In the genomic region with DNA sequence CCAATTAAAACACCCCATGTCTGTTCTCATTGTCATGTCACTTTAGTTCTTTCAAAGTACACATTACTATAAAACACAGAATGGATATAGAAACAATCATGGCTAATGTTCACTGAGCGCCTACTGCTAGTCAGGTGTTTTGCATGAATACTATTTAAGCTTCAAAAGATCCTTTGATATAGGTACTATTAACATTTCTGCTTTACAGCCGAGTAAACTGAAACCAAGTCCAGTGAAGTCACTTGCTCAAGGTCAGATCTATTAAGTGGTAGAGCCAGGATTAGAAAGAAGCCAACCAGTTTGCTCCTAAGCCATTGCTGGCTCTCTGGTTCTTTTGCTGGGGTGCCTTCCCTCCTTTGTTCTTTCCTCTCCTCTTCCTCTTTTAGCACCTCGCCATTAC, we compare ENCODE assay signal across 1 cellular context.
TF ChIP-seq lines count a peak whose summit lies in the region.

No MANE protein-coding gene starts in this region.

TF ChIP-seq in HepG2, 621 proteins besides CTCF, POLR2A, EP300 and RAD21 (continued from another document):
- TF ChIP-seq, protein P1, sequence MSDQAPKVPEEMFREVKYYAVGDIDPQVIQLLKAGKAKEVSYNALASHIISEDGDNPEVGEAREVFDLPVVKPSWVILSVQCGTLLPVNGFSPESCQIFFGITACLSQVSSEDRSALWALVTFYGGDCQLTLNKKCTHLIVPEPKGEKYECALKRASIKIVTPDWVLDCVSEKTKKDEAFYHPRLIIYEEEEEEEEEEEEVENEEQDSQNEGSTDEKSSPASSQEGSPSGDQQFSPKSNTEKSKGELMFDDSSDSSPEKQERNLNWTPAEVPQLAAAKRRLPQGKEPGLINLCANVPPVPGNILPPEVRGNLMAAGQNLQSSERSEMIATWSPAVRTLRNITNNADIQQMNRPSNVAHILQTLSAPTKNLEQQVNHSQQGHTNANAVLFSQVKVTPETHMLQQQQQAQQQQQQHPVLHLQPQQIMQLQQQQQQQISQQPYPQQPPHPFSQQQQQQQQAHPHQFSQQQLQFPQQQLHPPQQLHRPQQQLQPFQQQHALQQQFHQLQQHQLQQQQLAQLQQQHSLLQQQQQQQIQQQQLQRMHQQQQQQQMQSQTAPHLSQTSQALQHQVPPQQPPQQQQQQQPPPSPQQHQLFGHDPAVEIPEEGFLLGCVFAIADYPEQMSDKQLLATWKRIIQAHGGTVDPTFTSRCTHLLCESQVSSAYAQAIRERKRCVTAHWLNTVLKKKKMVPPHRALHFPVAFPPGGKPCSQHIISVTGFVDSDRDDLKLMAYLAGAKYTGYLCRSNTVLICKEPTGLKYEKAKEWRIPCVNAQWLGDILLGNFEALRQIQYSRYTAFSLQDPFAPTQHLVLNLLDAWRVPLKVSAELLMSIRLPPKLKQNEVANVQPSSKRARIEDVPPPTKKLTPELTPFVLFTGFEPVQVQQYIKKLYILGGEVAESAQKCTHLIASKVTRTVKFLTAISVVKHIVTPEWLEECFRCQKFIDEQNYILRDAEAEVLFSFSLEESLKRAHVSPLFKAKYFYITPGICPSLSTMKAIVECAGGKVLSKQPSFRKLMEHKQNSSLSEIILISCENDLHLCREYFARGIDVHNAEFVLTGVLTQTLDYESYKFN (CRISPR knock-in tag; conservative IDR thresholded peaks at IDR 0.05), result peak; percentile 44; the same call in 1 of the 2 replicates
- TF ChIP-seq, protein P2, sequence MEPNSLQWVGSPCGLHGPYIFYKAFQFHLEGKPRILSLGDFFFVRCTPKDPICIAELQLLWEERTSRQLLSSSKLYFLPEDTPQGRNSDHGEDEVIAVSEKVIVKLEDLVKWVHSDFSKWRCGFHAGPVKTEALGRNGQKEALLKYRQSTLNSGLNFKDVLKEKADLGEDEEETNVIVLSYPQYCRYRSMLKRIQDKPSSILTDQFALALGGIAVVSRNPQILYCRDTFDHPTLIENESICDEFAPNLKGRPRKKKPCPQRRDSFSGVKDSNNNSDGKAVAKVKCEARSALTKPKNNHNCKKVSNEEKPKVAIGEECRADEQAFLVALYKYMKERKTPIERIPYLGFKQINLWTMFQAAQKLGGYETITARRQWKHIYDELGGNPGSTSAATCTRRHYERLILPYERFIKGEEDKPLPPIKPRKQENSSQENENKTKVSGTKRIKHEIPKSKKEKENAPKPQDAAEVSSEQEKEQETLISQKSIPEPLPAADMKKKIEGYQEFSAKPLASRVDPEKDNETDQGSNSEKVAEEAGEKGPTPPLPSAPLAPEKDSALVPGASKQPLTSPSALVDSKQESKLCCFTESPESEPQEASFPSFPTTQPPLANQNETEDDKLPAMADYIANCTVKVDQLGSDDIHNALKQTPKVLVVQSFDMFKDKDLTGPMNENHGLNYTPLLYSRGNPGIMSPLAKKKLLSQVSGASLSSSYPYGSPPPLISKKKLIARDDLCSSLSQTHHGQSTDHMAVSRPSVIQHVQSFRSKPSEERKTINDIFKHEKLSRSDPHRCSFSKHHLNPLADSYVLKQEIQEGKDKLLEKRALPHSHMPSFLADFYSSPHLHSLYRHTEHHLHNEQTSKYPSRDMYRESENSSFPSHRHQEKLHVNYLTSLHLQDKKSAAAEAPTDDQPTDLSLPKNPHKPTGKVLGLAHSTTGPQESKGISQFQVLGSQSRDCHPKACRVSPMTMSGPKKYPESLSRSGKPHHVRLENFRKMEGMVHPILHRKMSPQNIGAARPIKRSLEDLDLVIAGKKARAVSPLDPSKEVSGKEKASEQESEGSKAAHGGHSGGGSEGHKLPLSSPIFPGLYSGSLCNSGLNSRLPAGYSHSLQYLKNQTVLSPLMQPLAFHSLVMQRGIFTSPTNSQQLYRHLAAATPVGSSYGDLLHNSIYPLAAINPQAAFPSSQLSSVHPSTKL (CRISPR knock-in tag; IDR thresholded peaks at IDR 0.05), result peak; percentile 51; the same call in 1 of the 2 replicates
- TF ChIP-seq TCF7 (IDR thresholded peaks at IDR 0.05; ENCODE audit: low read depth), result peak; percentile 46
- TF ChIP-seq SOX5 (CRISPR knock-in tag; IDR thresholded peaks at IDR 0.05; ENCODE audit: borderline replicate concordance), result peak; percentile 57; the same call in 1 of the 2 replicates
TF ChIP-seq in HepG2: peak in this region for 7.
